ENCODE assay signal across 1 cellular context in genomic region chr1:211579434-211580302, GRCh38.
TF ChIP-seq lines count a peak whose summit lies in the region.

No MANE protein-coding gene starts in this region.

TF ChIP-seq in HepG2, 621 proteins besides CTCF, POLR2A, EP300 and RAD21 (continued from another document):
- TF ChIP-seq ZNF574 (CRISPR knock-in tag; IDR thresholded peaks at IDR 0.05) (peak; percentile 45), SKI (IDR thresholded peaks at IDR 0.05; ENCODE audit: partially characterized antibody) (peak; percentile 57), KMT2B (CRISPR knock-in tag; IDR thresholded peaks at IDR 0.05) (0 out of 2 replicates have a peak, but pooled peaks have one; percentile 21), ZNF609 (CRISPR knock-in tag; IDR thresholded peaks at IDR 0.05; ENCODE audit: borderline replicate concordance) (peak; percentile 15; the same call in 1 of the 2 replicates), MNT (IDR thresholded peaks at IDR 0.05) (peak; percentile 68), ZNF343 (CRISPR knock-in tag; IDR thresholded peaks at IDR 0.05) (no peak), ZFX (CRISPR knock-in tag; IDR thresholded peaks at IDR 0.05; ENCODE audit: low read depth) (peak; percentile 67), YY1 (IDR thresholded peaks at IDR 0.05; ENCODE audit: insufficient read depth, insufficient replicate concordance, low read depth, low read length) (peak; percentile 52), HMG20A (CRISPR knock-in tag; IDR thresholded peaks at IDR 0.05; ENCODE audit: borderline replicate concordance) (no peak; the same call in 1 of the 2 replicates), IKZF5 (CRISPR knock-in tag; IDR thresholded peaks at IDR 0.05) (peak; percentile 66; the same call in 1 of the 2 replicates), MAX (IDR thresholded peaks at IDR 0.05) (peak; percentile 91), ZNF441 (CRISPR knock-in tag; IDR thresholded peaks at IDR 0.05; ENCODE audit: borderline replicate concordance) (peak; percentile 51; the same call in 1 of the 2 replicates), NFIC (IDR thresholded peaks at IDR 0.05; ENCODE audit: low read length) (0 out of 2 replicates have a peak, but pooled peaks have one; percentile 38), KLF6 (CRISPR knock-in tag; IDR thresholded peaks at IDR 0.05) (peak; percentile 60; the same call in 1 of the 2 replicates), ZNF260 (CRISPR knock-in tag; IDR thresholded peaks at IDR 0.05; ENCODE audit: borderline replicate concordance, low read depth) (no peak), ZSCAN30 (CRISPR knock-in tag; IDR thresholded peaks at IDR 0.05) (0 out of 2 replicates have a peak, but pooled peaks have one; percentile 40), BHLHE40 (IDR thresholded peaks at IDR 0.05; ENCODE audit: low read length) (peak; percentile 50; the same call in 1 of the 2 replicates)
